1 cellular context compared by ENCODE assay signal in genomic region chr1:38129971-38130370, GRCh38.
TF ChIP-seq lines count a peak whose summit lies in the region.

No MANE protein-coding gene starts in this region.

TF ChIP-seq in SK-N-SH treated with all-trans-retinoic acid at 6 μM for 48 hours, 23 proteins besides CTCF, POLR2A, EP300 and RAD21 (continued from another document):
- TF ChIP-seq CSRNP3 (CRISPR knock-in tag; IDR thresholded peaks at IDR 0.05) (no peak), ZFP3 (CRISPR knock-in tag; IDR thresholded peaks at IDR 0.05) (no peak)
TF ChIP-seq in SK-N-SH treated with all-trans-retinoic acid at 6 μM for 48 hours: peak in this region for 0.
